25 cellular contexts compared by ENCODE assay signal in genomic region chr14:39154594-39155189, GRCh38.
"Had no signal": no experiment of that assay in that cellular context is flagged by ENCODE, and none has a peak within 500 bp of the region (broad histone marks: within the 10 kb centered on the region; RNA-seq: fewer than 3 reads in every experiment).

No MANE protein-coding gene starts in this region.

- H3K4me1 ChIP-seq: gastrocnemius medialis, psoas muscle, suprapubic skin, transverse colon had no signal

- H3K9me3 Mint-ChIP-seq: effector memory CD8-positive, alpha-beta T cell; naive thymus-derived CD4-positive, alpha-beta T cell; nephron; neural progenitor cell; stimulated activated naive CD8-positive, alpha-beta T cell treated with anti-CD3 and anti-CD28 coated beads, Interleukin-15, amount 100 ng/mL, for 72 hours had no signal

- FAIRE-seq: keratinocyte had no signal

- H3K36me3 ChIP-seq: ovary had no signal

- DNase-seq: cortex of kidney; effector memory CD8-positive, alpha-beta T cell; foreskin fibroblast; gastrocnemius medialis; head of caudate nucleus; mesendoderm; midbrain; naive thymus-derived CD4-positive, alpha-beta T cell; nucleus accumbens; ovary; posterior cingulate gyrus; psoas muscle; right cardiac atrium; spleen; stimulated activated CD4-positive, alpha-beta T cell treated with anti-CD3 and anti-CD28 coated beads, Interleukin-4, amount 100 ng/mL, for 4 hours; stimulated activated naive CD4-positive, alpha-beta T cell; stimulated activated naive CD8-positive, alpha-beta T cell treated with anti-CD3 and anti-CD28 coated beads, Interleukin-15, amount 100 ng/mL, for 72 hours; transverse colon had no signal

- H3K27ac Mint-ChIP-seq: effector memory CD8-positive, alpha-beta T cell; nephron; neural progenitor cell had no signal

- H3K9me3 ChIP-seq: gastrocnemius medialis, ovary, psoas muscle, spleen, suprapubic skin, transverse colon had no signal

- H3K4me3 Mint-ChIP-seq: effector memory CD8-positive, alpha-beta T cell; naive thymus-derived CD4-positive, alpha-beta T cell; nephron; neural progenitor cell; stimulated activated naive CD8-positive, alpha-beta T cell treated with anti-CD3 and anti-CD28 coated beads, Interleukin-15, amount 100 ng/mL, for 72 hours had no signal

- H3K27me3 ChIP-seq: gastrocnemius medialis, neural progenitor cell, ovary, spleen, suprapubic skin, transverse colon had no signal

- H3K4me2 ChIP-seq: neural progenitor cell had no signal

- ATAC-seq: effector memory CD8-positive, alpha-beta T cell; esophagus mucosa; gastrocnemius medialis; naive thymus-derived CD4-positive, alpha-beta T cell; psoas muscle; right cardiac atrium; stimulated activated naive CD8-positive, alpha-beta T cell treated with anti-CD3 and anti-CD28 coated beads, Interleukin-15, amount 100 ng/mL, for 72 hours had no signal

- H3K4me1 Mint-ChIP-seq: nephron; neural progenitor cell; stimulated activated naive CD8-positive, alpha-beta T cell treated with anti-CD3 and anti-CD28 coated beads, Interleukin-15, amount 100 ng/mL, for 72 hours had no signal

- H2AFZ ChIP-seq: neural progenitor cell had no signal

- H3K27ac ChIP-seq: epithelial cell of prostate, gastrocnemius medialis, neural progenitor cell, ovary, psoas muscle, skin epidermis, suprapubic skin, transverse colon had no signal

- H3K4me3 ChIP-seq: gastrocnemius medialis, neural progenitor cell, ovary, psoas muscle, skin epidermis, spleen, suprapubic skin, transverse colon had no signal

- H3K27me3 Mint-ChIP-seq: effector memory CD8-positive, alpha-beta T cell; naive thymus-derived CD4-positive, alpha-beta T cell; stimulated activated naive CD8-positive, alpha-beta T cell treated with anti-CD3 and anti-CD28 coated beads, Interleukin-15, amount 100 ng/mL, for 72 hours had no signal

- H3K9ac ChIP-seq: neural progenitor cell had no signal
